ENCODE assay signal across 8 cellular contexts in genomic region chr1:120142512-120143263, GRCh38.
A peak's percentile ranks its signal among the peaks of the same experiment; 100 is the strongest.
DNase-seq lines count a peak whose midpoint lies in the region; ATAC-seq and TF ChIP-seq lines count a peak whose summit lies in the region.
"Not testable (repeated sequence)": the region's sequence is repeated elsewhere in the genome, so short reads cannot be mapped to it uniquely, and the experiment has no call there.

No MANE protein-coding gene starts in this region.

- TF ChIP-seq CTCF in AG09319 (IDR thresholded peaks at IDR 0.05; ENCODE audit: low read depth, low read length) = not testable (repeated sequence)

- peak; percentile 0 for DNase-seq in AG09319 (ENCODE audit: extremely low read depth, low read depth)
- DNase-seq in MV-4-11 (lab: John Stamatoyannopoulos, UW) = peak; percentile 94
- peak; percentile 37 to 39 for DNase-seq in activated CD4-positive, alpha-beta T cell treated with anti-CD3 and anti-CD28 coated beads for 4 hours
- DNase-seq in amniotic stem cell (lab: John Stamatoyannopoulos, UW) = peak; percentile 35
- peak; percentile 73 for DNase-seq in kidney tubule cell (ENCODE audit: low spot score)
- peak; percentile 34 to 39 for DNase-seq in stimulated activated CD4-positive, alpha-beta T cell treated with anti-CD3 and anti-CD28 coated beads, Interleukin-2, amount 100 ng/mL, for 48 hours

- ATAC-seq in GM19035 (IDR thresholded peaks at IDR 0.05; ENCODE audit: unreplicated experiment) = peak; percentile 99
- ATAC-seq in HG02943 (IDR thresholded peaks at IDR 0.05; ENCODE audit: low read depth, unreplicated experiment) = peak; percentile 100

Comparison
In these comparisons a context has a peak if more than half of its experiments do, and no peak if none do; other contexts are left out.
1. Peak in every context shown above with its lines: DNase-seq and ATAC-seq.
2. DNase-seq: peak in every context shown above with its lines; median percentile 94 in MV-4-11; 73 in kidney tubule cell; 38 in activated CD4-positive, alpha-beta T cell treated with anti-CD3 and anti-CD28 coated beads for 4 hours; 36 in stimulated activated CD4-positive, alpha-beta T cell treated with anti-CD3 and anti-CD28 coated beads, Interleukin-2, amount 100 ng/mL, for 48 hours; 35 in amniotic stem cell; 0 in AG09319.